ENCODE assay signal across 9 cellular contexts in the genomic region with DNA sequence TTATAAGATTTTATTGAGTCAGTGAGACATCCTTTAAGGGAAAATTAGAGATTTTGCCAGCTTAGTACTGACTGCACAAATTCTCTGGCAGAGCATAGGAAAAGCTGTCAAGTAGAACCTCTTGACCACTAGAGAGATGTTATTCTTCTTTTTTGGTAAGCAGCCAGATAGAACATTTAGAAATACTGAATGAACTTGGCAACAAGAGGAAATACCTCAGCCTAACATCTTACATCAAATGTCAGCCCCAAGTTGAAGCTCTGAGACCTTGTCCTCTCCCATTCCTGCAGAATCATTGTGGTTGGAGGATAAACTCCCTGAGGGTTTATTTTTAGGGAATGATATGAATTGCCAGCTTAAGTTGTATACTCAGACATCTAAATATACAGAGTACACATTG. TPM values are rescaled to one million over a fixed set of nuclear protein-coding genes. Genes with fewer than 3 reads are reported as not detected.
DNase-seq lines count a peak whose midpoint lies in the region; ATAC-seq and TF ChIP-seq lines count a peak whose summit lies in the region.
"Had no signal": no experiment of that assay in that cellular context is flagged by ENCODE, and none has a peak within 500 bp of the region (broad histone marks: within the 10 kb centered on the region; RNA-seq: fewer than 3 reads in every experiment).

No MANE protein-coding gene starts in this region.

- H3K9me3 ChIP-seq in right lobe of liver = no peaks in the 10 kb centered on the region
- no peaks in the 10 kb centered on the region for H3K9me3 ChIP-seq in transverse colon

- CTCF ChIA-PET in activated naive CD4-positive, alpha-beta T cell treated with anti-CD3 and anti-CD28 coated beads, Interleukin-2, amount 10 ng/mL, durations not matched to agents 7 days and 5 days (lab: Charles Lee) = no interaction called here

- peak; percentile 33 to 57 (median 46) for ATAC-seq in right lobe of liver
- ATAC-seq in activated T-helper 17 cell treated with anti-CD3 and anti-CD28 coated beads, Interleukin-2, amount 50 U/mL, for 72 hours (replicated peaks) = no peak
- ATAC-seq: stimulated activated effector memory CD8-positive, alpha-beta T cell treated with anti-CD3 and anti-CD28 coated beads, Interleukin-12 subunit alpha, Interleukin-12 subunit beta, amount 100 ng/mL, for 72 hours had no signal

- no peaks in the 10 kb centered on the region for H3K9me3 Mint-ChIP-seq in activated naive CD4-positive, alpha-beta T cell treated with anti-CD3 and anti-CD28 coated beads, Interleukin-2, amount 10 ng/mL, durations not matched to agents 7 days and 5 days
- H3K9me3 Mint-ChIP-seq in activated T-helper 17 cell treated with anti-CD3 and anti-CD28 coated beads, Interleukin-2, amount 50 U/mL, for 72 hours = no peaks in the 10 kb centered on the region
- H3K9me3 Mint-ChIP-seq: stimulated activated effector memory CD8-positive, alpha-beta T cell treated with anti-CD3 and anti-CD28 coated beads, Interleukin-12 subunit alpha, Interleukin-12 subunit beta, amount 100 ng/mL, for 72 hours had no signal

- no peaks in the 10 kb centered on the region for H3K27me3 Mint-ChIP-seq in activated naive CD4-positive, alpha-beta T cell treated with anti-CD3 and anti-CD28 coated beads, Interleukin-2, amount 10 ng/mL, durations not matched to agents 7 days and 5 days
- no peaks in the 10 kb centered on the region for H3K27me3 Mint-ChIP-seq in activated T-helper 17 cell treated with anti-CD3 and anti-CD28 coated beads, Interleukin-2, amount 50 U/mL, for 72 hours

- H3K4me3 Mint-ChIP-seq in activated naive CD4-positive, alpha-beta T cell treated with anti-CD3 and anti-CD28 coated beads, Interleukin-2, amount 10 ng/mL, durations not matched to agents 7 days and 5 days = no peak overlapping the region
- no peak overlapping the region for H3K4me3 Mint-ChIP-seq in activated T-helper 17 cell treated with anti-CD3 and anti-CD28 coated beads, Interleukin-2, amount 50 U/mL, for 72 hours
- H3K4me3 Mint-ChIP-seq: stimulated activated effector memory CD8-positive, alpha-beta T cell treated with anti-CD3 and anti-CD28 coated beads, Interleukin-12 subunit alpha, Interleukin-12 subunit beta, amount 100 ng/mL, for 72 hours had no signal

- TF ChIP-seq POLR2A in right lobe of liver (IDR thresholded peaks at IDR 0.05) = no peak
- TF ChIP-seq POLR2A in transverse colon (IDR thresholded peaks at IDR 0.05) = no peak
- TF ChIP-seq POLR2A in lower leg skin (IDR thresholded peaks at IDR 0.05) = no peak

- H3K4me3 ChIP-seq in right lobe of liver (no peak overlapping the region), transverse colon (no peak overlapping the region), lower leg skin (ENCODE audit: low read depth, poor library complexity, severe bottlenecking) (no peak overlapping the region)

- peaks cover 20% of the 10 kb centered on the region for H3K36me3 Mint-ChIP-seq in activated naive CD4-positive, alpha-beta T cell treated with anti-CD3 and anti-CD28 coated beads, Interleukin-2, amount 10 ng/mL, durations not matched to agents 7 days and 5 days
- peaks cover 81% of the 10 kb centered on the region for H3K36me3 Mint-ChIP-seq in activated T-helper 17 cell treated with anti-CD3 and anti-CD28 coated beads, Interleukin-2, amount 50 U/mL, for 72 hours (ENCODE audit: low read depth)

- H3K4me1 Mint-ChIP-seq in activated naive CD4-positive, alpha-beta T cell treated with anti-CD3 and anti-CD28 coated beads, Interleukin-2, amount 10 ng/mL, durations not matched to agents 7 days and 5 days = peaks cover 3% of the 10 kb centered on the region
- H3K4me1 Mint-ChIP-seq in activated T-helper 17 cell treated with anti-CD3 and anti-CD28 coated beads, Interleukin-2, amount 50 U/mL, for 72 hours = peaks cover 4% of the 10 kb centered on the region

- no peak for TF ChIP-seq EP300 in transverse colon (IDR thresholded peaks at IDR 0.05; ENCODE audit: low read depth)

- no peak overlapping the region for H3K27ac Mint-ChIP-seq in activated naive CD4-positive, alpha-beta T cell treated with anti-CD3 and anti-CD28 coated beads, Interleukin-2, amount 10 ng/mL, durations not matched to agents 7 days and 5 days
- no peak overlapping the region for H3K27ac Mint-ChIP-seq in activated T-helper 17 cell treated with anti-CD3 and anti-CD28 coated beads, Interleukin-2, amount 50 U/mL, for 72 hours

- TF ChIP-seq CTCF in right lobe of liver (IDR thresholded peaks at IDR 0.05) (no peak), transverse colon (IDR thresholded peaks at IDR 0.05) (no peak), lower leg skin (IDR thresholded peaks at IDR 0.05) (no peak)

- in situ Hi-C loops in transverse colon (cut with MboI; ENCODE audit: low pct_ligation_motif_present in 1 of 4, low pct_unique_long_range_greater_than_20kb in 1 of 4, low sequenced_read_pairs in 3 of 4) = loop anchor here in 1 of 4 donors (25.0 kb wide), 1 partner anchor 279 kb away; no protein-coding TSS in a partner anchor

- DNase-seq in M059J (ENCODE audit: low read depth) = peak; percentile 96
- DNase-seq in caudate nucleus (lab: John Stamatoyannopoulos, UW) = no peak
- no peak for DNase-seq in right lobe of liver
- no peak for DNase-seq in transverse colon
- DNase-seq in activated naive CD4-positive, alpha-beta T cell treated with anti-CD3 and anti-CD28 coated beads, Interleukin-2, amount 10 ng/mL, durations not matched to agents 7 days and 5 days = no peak
- no peak for DNase-seq in lower leg skin (ENCODE audit: low spot score in 2 of 2)
- DNase-seq: NCI-H146 had no signal

- no peaks in the 10 kb centered on the region for H3K27me3 ChIP-seq in right lobe of liver
- H3K27me3 ChIP-seq in transverse colon = no peaks in the 10 kb centered on the region

- H3K27ac ChIP-seq in caudate nucleus (ENCODE audit: low read depth, low read length) (peak overlapping the region; percentile 78), right lobe of liver (no peak overlapping the region), transverse colon (peak overlapping the region; percentile 76 to 87 (median 80))

- intact Hi-C loops in right lobe of liver (cut with DNase I) = loop anchor here in 1 of 2 donors (10.0 kb wide), 1 partner anchor 52 kb away; a partner anchor contains a TSS
- intact Hi-C loops in transverse colon (cut with DNase I; ENCODE audit: low total_unique reads) = no loop called here
- intact Hi-C loops in lower leg skin (cut with DNase I; ENCODE audit: low total_unique reads) = no loop called here

- H3K4me1 ChIP-seq in right lobe of liver (peaks cover 0 to 9% (median 0%) of the 10 kb centered on the region in 4 donors), transverse colon (peaks cover 12 to 62% (median 31%) of the 10 kb centered on the region in 4 donors)

- H3K36me3 ChIP-seq in right lobe of liver (peaks cover 0 to under 1% (median 0%) of the 10 kb centered on the region in 4 donors), transverse colon (no peaks in the 10 kb centered on the region)

RNA-seq across cellular contexts. Expression of a gene that starts 53.4 kb away (rescaled TPM):
- 13.1 and 15.7 TPM in 2 replicates for total RNA-seq in M059J (2014; rRNA removed; shearing (Covaris generic))
- total RNA-seq in right lobe of liver (10 to 100 TPM in 2 of 6 experiments, 1 to 10 TPM in 4; 7.7 to 12.2 (median 8.8) TPM), transverse colon (10 to 100 TPM in 3 of 4 donors, 1 to 10 TPM in 1; 8.2 to 19.1 (median 18.0) TPM), lower leg skin (10 to 100 TPM in 1 of 4 donors, 1 to 10 TPM in 3; 7.7 to 13.6 (median 9.5) TPM)
- 10 to 100 TPM in 1 of 2 donors, 1 to 10 TPM in 1; 9.5 to 13.9 TPM for total RNA-seq in activated T-helper 17 cell treated with anti-CD3 and anti-CD28 coated beads, Interleukin-2, amount 50 U/mL, for 72 hours

RNA-seq across cellular contexts. Expression of a gene that starts 55.5 kb away (rescaled TPM):
- 6.0 and 10.4 TPM in 2 replicates for total RNA-seq in M059J (2014; rRNA removed; shearing (Covaris generic))
- total RNA-seq in right lobe of liver (1 to 10 TPM in 5 of 6 experiments, under 1 TPM in 1; 0.42 to 3.9 (median 1.9) TPM), transverse colon (10 to 100 TPM in 3 of 4 donors, 1 to 10 TPM in 1; 9.7 to 32.2 (median 17.0) TPM), lower leg skin (1 to 10 TPM in 3 of 4 donors, under 1 TPM in 1; 0.84 to 4.3 (median 2.0) TPM)
- under 1 TPM in 1 of 2 donors, not detected in 1; 0.24 TPM for total RNA-seq in activated T-helper 17 cell treated with anti-CD3 and anti-CD28 coated beads, Interleukin-2, amount 50 U/mL, for 72 hours

Comparison
In these comparisons a context has a peak if more than half of its experiments do, and no peak if none do; other contexts are left out.
1. H3K27ac ChIP-seq: peak in caudate nucleus (single experiment) and transverse colon (4 of 4); none in right lobe of liver (0 of 3).